In the genomic region with DNA sequence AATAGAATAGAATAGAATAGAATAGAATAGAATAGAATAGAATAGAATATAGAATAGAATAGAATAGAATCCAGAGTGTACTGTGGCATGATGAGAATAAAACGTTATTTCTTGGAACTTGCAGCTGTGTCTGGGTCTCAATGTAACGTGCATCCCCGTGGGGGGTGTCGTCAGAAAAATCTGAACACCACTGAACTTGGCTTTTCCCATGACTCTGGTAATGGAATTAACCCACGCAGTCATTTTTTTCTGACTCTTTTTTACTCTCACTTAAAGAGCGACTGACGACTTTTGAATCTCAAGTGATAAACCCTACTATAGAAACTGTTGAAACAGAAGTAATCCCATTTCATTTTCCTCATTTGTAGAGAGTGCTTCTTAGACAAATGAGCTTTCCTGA, we compare ENCODE assay signal across 12 cellular contexts.
"Had no signal": no experiment of that assay in that cellular context is flagged by ENCODE, and none has a peak within 500 bp of the region (broad histone marks: within the 10 kb centered on the region; RNA-seq: fewer than 3 reads in every experiment).

No MANE protein-coding gene starts in this region.

- DNase-seq: activated CD4-positive, alpha-beta T cell treated with anti-CD3 and anti-CD28 coated beads, Interleukin-2, amount 10 ng/mL, durations not matched to agents 7 days and 5 days; activated CD4-positive, CD25-positive, alpha-beta regulatory T cell; activated CD8-positive, alpha-beta memory T cell treated with anti-CD3 and anti-CD28 coated beads for 24 hours; activated naive CD4-positive, alpha-beta T cell treated with Interleukin-2 at 50 U/mL for 16 hours; nephron progenitor cell; stimulated activated CD4-positive, alpha-beta T cell treated with anti-CD3 and anti-CD28 coated beads, Interleukin-15, amount 100 ng/mL, for 24 hours; stimulated activated CD4-positive, alpha-beta T cell treated with anti-CD3 and anti-CD28 coated beads, Interleukin-4, amount 100 ng/mL, for 24 hours; stimulated activated naive CD8-positive, alpha-beta T cell treated with anti-CD3 and anti-CD28 coated beads, Interleukin-15, amount 100 ng/mL, for 72 hours; T-helper 2 cell; trophoblast cell had no signal

- H3K27ac Mint-ChIP-seq: activated CD4-positive, alpha-beta T cell treated with anti-CD3 and anti-CD28 coated beads, Interleukin-2, amount 10 ng/mL, durations not matched to agents 7 days and 5 days; nephron progenitor cell had no signal

- H3K27me3 Mint-ChIP-seq: activated CD4-positive, alpha-beta T cell treated with anti-CD3 and anti-CD28 coated beads, Interleukin-2, amount 10 ng/mL, durations not matched to agents 7 days and 5 days; central memory CD8-positive, alpha-beta T cell; stimulated activated naive CD8-positive, alpha-beta T cell treated with anti-CD3 and anti-CD28 coated beads, Interleukin-15, amount 100 ng/mL, for 72 hours had no signal

- H3K4me3 ChIP-seq: mucosa of descending colon had no signal

- H3K9me3 Mint-ChIP-seq: activated CD4-positive, alpha-beta T cell treated with anti-CD3 and anti-CD28 coated beads, Interleukin-2, amount 10 ng/mL, durations not matched to agents 7 days and 5 days; central memory CD8-positive, alpha-beta T cell; nephron progenitor cell; stimulated activated naive CD8-positive, alpha-beta T cell treated with anti-CD3 and anti-CD28 coated beads, Interleukin-15, amount 100 ng/mL, for 72 hours had no signal

- ATAC-seq: stimulated activated naive CD8-positive, alpha-beta T cell treated with anti-CD3 and anti-CD28 coated beads, Interleukin-15, amount 100 ng/mL, for 72 hours had no signal

- H3K4me1 Mint-ChIP-seq: central memory CD8-positive, alpha-beta T cell had no signal

- H3K4me3 Mint-ChIP-seq: activated CD4-positive, alpha-beta T cell treated with anti-CD3 and anti-CD28 coated beads, Interleukin-2, amount 10 ng/mL, durations not matched to agents 7 days and 5 days; central memory CD8-positive, alpha-beta T cell; nephron progenitor cell; stimulated activated naive CD8-positive, alpha-beta T cell treated with anti-CD3 and anti-CD28 coated beads, Interleukin-15, amount 100 ng/mL, for 72 hours had no signal

- H3K9me3 ChIP-seq: mucosa of descending colon had no signal
